ENCODE assay signal across 1 cellular context in genomic region chr3:25664810-25665645, GRCh38.
TF ChIP-seq lines count a peak whose summit lies in the region.

Gene TOP2B, minus strand, starts transcription at chr3:25664907. Its CDS starts 610 bp downstream, at chr3:25664297.

TF ChIP-seq in SK-N-SH, 30 proteins besides CTCF, POLR2A, EP300 and RAD21 (continued from another document):
- TF ChIP-seq IRF3 (IDR thresholded peaks at IDR 0.05; ENCODE audit: low read depth, low read length) (peak; percentile 65), GABPA (IDR thresholded peaks at IDR 0.05; ENCODE audit: low read depth) (no peak), SMC3 (IDR thresholded peaks at IDR 0.05; ENCODE audit: low read depth, low read length) (no peak), YY1 (IDR thresholded peaks at IDR 0.05; ENCODE audit: low read depth) (peak; percentile 70; the same call in 1 of the 2 replicates), POLR2AphosphoS5 (IDR thresholded peaks at IDR 0.05; ENCODE audit: low read depth, low read length) (peak; percentile 80), RFX5 (IDR thresholded peaks at IDR 0.05; ENCODE audit: low read length) (peak; percentile 100), REST (IDR thresholded peaks at IDR 0.05; ENCODE audit: low read depth, low read length) (no peak), TAF1 (IDR thresholded peaks at IDR 0.05; ENCODE audit: borderline replicate concordance, low read depth, low read length) (peak; percentile 63; the same call in 1 of the 2 replicates)
- TF ChIP-seq, protein P1, sequence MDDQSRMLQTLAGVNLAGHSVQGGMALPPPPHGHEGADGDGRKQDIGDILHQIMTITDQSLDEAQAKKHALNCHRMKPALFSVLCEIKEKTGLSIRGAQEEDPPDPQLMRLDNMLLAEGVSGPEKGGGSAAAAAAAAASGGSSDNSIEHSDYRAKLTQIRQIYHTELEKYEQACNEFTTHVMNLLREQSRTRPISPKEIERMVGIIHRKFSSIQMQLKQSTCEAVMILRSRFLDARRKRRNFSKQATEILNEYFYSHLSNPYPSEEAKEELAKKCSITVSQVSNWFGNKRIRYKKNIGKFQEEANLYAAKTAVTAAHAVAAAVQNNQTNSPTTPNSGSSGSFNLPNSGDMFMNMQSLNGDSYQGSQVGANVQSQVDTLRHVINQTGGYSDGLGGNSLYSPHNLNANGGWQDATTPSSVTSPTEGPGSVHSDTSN (IDR thresholded peaks at IDR 0.05) = peak; percentile 99
- TF ChIP-seq, protein P2, sequence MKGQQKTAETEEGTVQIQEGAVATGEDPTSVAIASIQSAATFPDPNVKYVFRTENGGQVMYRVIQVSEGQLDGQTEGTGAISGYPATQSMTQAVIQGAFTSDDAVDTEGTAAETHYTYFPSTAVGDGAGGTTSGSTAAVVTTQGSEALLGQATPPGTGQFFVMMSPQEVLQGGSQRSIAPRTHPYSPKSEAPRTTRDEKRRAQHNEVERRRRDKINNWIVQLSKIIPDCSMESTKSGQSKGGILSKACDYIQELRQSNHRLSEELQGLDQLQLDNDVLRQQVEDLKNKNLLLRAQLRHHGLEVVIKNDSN (IDR thresholded peaks at IDR 0.05; ENCODE audit: borderline replicate concordance, low read depth) = no peak
TF ChIP-seq in SK-N-SH: peak in this region for 10.
